Comparison of ENCODE assay signal across 8 cellular contexts in the genomic region with DNA sequence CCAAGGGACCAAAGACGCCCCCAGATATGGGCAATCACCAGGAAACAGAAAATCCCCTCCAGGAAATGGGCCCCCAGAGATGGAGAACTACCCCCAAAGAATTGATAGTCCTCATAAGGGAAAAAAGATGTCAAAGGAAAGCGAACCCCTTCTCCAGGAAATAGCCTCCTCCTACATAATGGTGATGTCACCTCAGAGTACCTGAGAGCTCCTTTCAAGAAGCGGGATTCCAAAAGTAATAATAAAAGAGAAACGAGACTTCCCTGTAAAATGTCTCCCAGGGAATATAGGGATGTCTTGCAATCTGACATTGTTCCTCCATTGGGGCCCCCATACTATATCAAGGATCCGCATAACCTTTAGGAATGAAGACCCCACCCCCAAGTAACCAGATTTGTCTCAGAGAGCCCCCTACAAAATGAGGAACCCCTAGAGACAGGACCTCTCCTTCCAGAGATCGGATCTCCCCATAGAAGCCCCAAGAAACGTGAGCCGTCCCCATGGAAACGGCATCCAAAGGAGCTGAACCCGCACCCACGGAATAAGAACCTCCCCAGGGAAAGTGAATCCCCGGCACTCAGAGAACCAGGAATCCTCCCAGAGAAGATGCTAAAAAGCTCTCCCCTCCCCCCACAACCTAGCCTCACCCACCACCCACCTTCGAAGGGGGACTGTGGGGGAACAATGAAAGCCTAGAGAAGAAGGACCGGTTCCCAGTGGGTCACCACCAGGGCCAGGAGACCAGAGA. TPM values are rescaled to one million over a fixed set of nuclear protein-coding genes. Genes with fewer than 3 reads are reported as not detected.
DNase-seq lines count a peak whose midpoint lies in the region; ATAC-seq, FAIRE-seq and TF ChIP-seq lines count a peak whose summit lies in the region.

No MANE protein-coding gene starts in this region.

- H2BK5ac ChIP-seq in mesendoderm (ENCODE audit: low read length): no peak overlapping the region

- no peak overlapping the region for H4K5ac ChIP-seq in mesendoderm (ENCODE audit: low read length)

- H2BK120ac ChIP-seq in mesendoderm (ENCODE audit: low read depth, low read length): no peak overlapping the region

- no peak overlapping the region for H4K8ac ChIP-seq in mesendoderm (ENCODE audit: low read depth, low read length)

- H3K9ac ChIP-seq in GM12878 (ENCODE audit: control insufficient read depth, insufficient read depth, low read length) (peak overlapping the region; percentile 53), mesendoderm (ENCODE audit: low read length) (peak overlapping the region; percentile 64)

- H3K79me2 ChIP-seq in GM12878 (ENCODE audit: control insufficient read depth, insufficient read depth, low read length): peaks cover 13% of the 10 kb centered on the region
- peaks cover 3% of the 10 kb centered on the region for H3K79me2 ChIP-seq in mesendoderm (ENCODE audit: control insufficient read depth, insufficient read depth, low read length)

- CTCF ChIA-PET in A673 (lab: Charles Lee): interaction anchor here (0.6 to 1.1 kb wide), 2 partner anchors 150 to 151 kb away, joined by 3 to 4 read pairs; partner anchors contain the start of gene DNM2
- CTCF ChIA-PET in GM12878 (lab: Yijun Ruan, JAX): interaction anchor here (0.9 to 5.2 kb wide), 14 partner anchors 13 to 152 kb away, joined by 3 to 35 read pairs (median 4); partner anchors contain the start of genes ATG4D and QTRT1

- no peaks in the 10 kb centered on the region for H3K79me1 ChIP-seq in mesendoderm (ENCODE audit: low read length)

- POLR2A ChIA-PET in A673 (lab: Charles Lee; ENCODE audit: low non-redundant PET) (no interaction called here), GM12878 (lab: Charles Lee) (interaction anchor here (0.5 to 1.8 kb wide), 17 partner anchors 24 to 466 kb away, joined by 3 to 11 read pairs (median 3); partner anchors contain the start of genes ATG4D, CDC37, ICAM5 and PDE4A)

- no peak overlapping the region for H3K18ac ChIP-seq in mesendoderm (ENCODE audit: low read length)

- H4K20me1 ChIP-seq in GM12878 (ENCODE audit: control insufficient read depth, insufficient read depth): no peaks in the 10 kb centered on the region

- H3K56ac ChIP-seq in mesendoderm (ENCODE audit: low read length): peak overlapping the region; percentile 84

- H3K23ac ChIP-seq in mesendoderm (ENCODE audit: low read length): no peak overlapping the region

- no peak overlapping the region for H2AK5ac ChIP-seq in mesendoderm (ENCODE audit: low read length)

- SMC1A ChIA-PET in GM12878 (lab: Charles Lee; ENCODE audit: uncharacterized antibody, unreplicated experiment): interaction anchor here (0.6 to 2.4 kb wide), 7 partner anchors 25 to 178 kb away, joined by 3 to 7 read pairs (median 3); partner anchors contain the start of gene CDC37

- H3K9me3 ChIP-seq in A673 (ENCODE audit: low read depth, low read length, poor library complexity, severe bottlenecking) (no peaks in the 10 kb centered on the region), HAP-1 (no peaks in the 10 kb centered on the region), GM12878 (replicated peaks; ENCODE audit: control insufficient read depth, insufficient read depth, low read length) (no peaks in the 10 kb centered on the region), aorta (ENCODE audit: control insufficient read depth, low read length) (no peaks in the 10 kb centered on the region)

- no peak for TF ChIP-seq EP300 in GM12878 (IDR thresholded peaks at IDR 0.05; ENCODE audit: borderline replicate concordance in 1 of 2, control insufficient read depth in 1 of 2, low read depth in 2 of 2, low read length in 2 of 2)

- no peak for TF ChIP-seq RAD21 in GM12878 (IDR thresholded peaks at IDR 0.05; ENCODE audit: insufficient read depth, low read depth, low read length)

- WGBS in GM12878 (ENCODE audit: insufficient coverage, insufficient replicate concordance, low lambda C conversion rate, missing lambda C conversion rate): 0% methylated on average over 14 of the region's 14 CpGs
- WGBS in mesendoderm (ENCODE audit: extremely low coverage, insufficient coverage, low lambda C conversion rate): no CpG with 5 or more reads among the region's 14 CpGs
- WGBS in aorta, 2 donors: 24 to 31% methylated on average over 14 of the region's 14 CpGs

- peak; percentile 53 for DNase-seq in A673 (ENCODE audit: low spot score)
- no peak for DNase-seq in HAP-1 (ENCODE audit: low spot score in 2 of 2)
- no peak for DNase-seq in GM12878 (ENCODE audit: low read depth, low spot score)
- DNase-seq in mesendoderm: peak; percentile 27
- DNase-seq in aorta: no peak
- no peak for DNase-seq in midbrain (lab: John Stamatoyannopoulos, UW)

- H2AFZ ChIP-seq in GM12878 (ENCODE audit: control insufficient read depth, low read depth, low read length): peak overlapping the region; percentile 59

- peak overlapping the region; percentile 78 for H3K4me3 ChIP-seq in A673 (ENCODE audit: low read depth, low read length, poor library complexity, severe bottlenecking)
- peak overlapping the region; percentile 49 for H3K4me3 ChIP-seq in HAP-1
- H3K4me3 ChIP-seq in GM12878: peak overlapping the region; percentile 80
- H3K4me3 ChIP-seq in mesendoderm (ENCODE audit: low read length): no peak overlapping the region
- peak overlapping the region; percentile 75 to 88 for H3K4me3 ChIP-seq in aorta (ENCODE audit: low read length in 2 of 2)

- H3K4me1 ChIP-seq in A673 (ENCODE audit: insufficient read depth, low read length, poor library complexity, severe bottlenecking) (peaks cover 36% of the 10 kb centered on the region), HAP-1 (peaks cover 24% of the 10 kb centered on the region), GM12878 (ENCODE audit: control insufficient read depth, insufficient read depth, low read length) (peaks cover 23% of the 10 kb centered on the region), mesendoderm (ENCODE audit: control insufficient read depth, low read depth, low read length) (peaks cover 2% of the 10 kb centered on the region), aorta (ENCODE audit: control insufficient read depth in 1 of 2, insufficient read depth in 2 of 2, low read length in 2 of 2) (no peaks in the 10 kb centered on the region)

- peaks cover 4% of the 10 kb centered on the region for H3K36me3 ChIP-seq in A673 (ENCODE audit: insufficient read depth, low read length, poor library complexity, severe bottlenecking)
- peaks cover 20% of the 10 kb centered on the region for H3K36me3 ChIP-seq in HAP-1 (replicated peaks)
- peaks cover 0 to 1% of the 10 kb centered on the region in 2 experiments; a peak in 1 of 4 replicates for H3K36me3 ChIP-seq in GM12878 (ENCODE audit: control insufficient read depth in 2 of 2, insufficient read depth in 2 of 2, low read length in 1 of 2)
- no peaks in the 10 kb centered on the region for H3K36me3 ChIP-seq in mesendoderm (ENCODE audit: control insufficient read depth, insufficient read depth, low read length)
- H3K36me3 ChIP-seq in aorta (ENCODE audit: control insufficient read depth in 1 of 2, insufficient read depth in 2 of 2, low read length in 1 of 2): no peaks in the 10 kb centered on the region

- intact Hi-C loops in A673 (cut with micrococcal nuclease; ENCODE audit: unreplicated experiment) (loop anchor here (5.0 kb wide), 5 partner anchors 66 to 151 kb away; partner anchors contain the start of genes ILF3 and KEAP1), GM12878 (cut with micrococcal nuclease; ENCODE audit: unreplicated experiment) (loop anchor here (2.0 to 5.0 kb wide), 3 partner anchors 65 to 166 kb away; partner anchors contain the start of genes CDC37, ILF3 and KEAP1), aorta (cut with DNase I) (loop anchor here in 1 of 2 donors (5.0 kb wide), 2 partner anchors 66 to 91 kb away; partner anchors contain the start of gene KEAP1)

- no peak overlapping the region for H2BK15ac ChIP-seq in mesendoderm (replicated peaks; ENCODE audit: low read depth)

- in situ Hi-C loops in HAP-1 (cut with MboI; ENCODE audit: low sequenced_read_pairs) (no loop called here), GM12878 (cut with MboI) (loop anchor here (5.0 kb wide), 1 partner anchor 156 kb away; no protein-coding TSS in a partner anchor)

- no TSS peak for BruUV-seq in A673 (replicated peaks; lab: Mats Ljungman, UMichigan)
- no TSS peak for BruUV-seq in GM12878 (replicated peaks; lab: Mats Ljungman, UMichigan)

- no peak for TF ChIP-seq POLR2A in GM12878 (IDR thresholded peaks at IDR 0.05; ENCODE audit: low read depth, low read length)

- H3K4me2 ChIP-seq in GM12878 (ENCODE audit: control insufficient read depth, insufficient read depth) (peak overlapping the region; percentile 93), mesendoderm (ENCODE audit: low read length) (peak overlapping the region; percentile 93)

- FAIRE-seq in GM12878 (lab: Jason Lieb, UNC): no peak

- TF ChIP-seq CTCF in A673 (conservative IDR thresholded peaks at IDR 0.05; ENCODE audit: low read depth, low read length) (no peak), GM12878 (IDR thresholded peaks at IDR 0.05 in 2 of 3, conservative IDR thresholded peaks at IDR 0.05 in 1 of 3; ENCODE audit: control insufficient read depth in 2 of 3, extremely low read depth in 1 of 3, insufficient read depth in 1 of 3, low read depth in 3 of 3, low read length in 3 of 3) (no peak)

- no peak overlapping the region for H3K4ac ChIP-seq in mesendoderm (ENCODE audit: low read depth, low read length)

- ATAC-seq in GM12878 (no peak), aorta (ENCODE audit: low FRiP score) (no peak), HG03159 (IDR thresholded peaks at IDR 0.05; ENCODE audit: unreplicated experiment) (no peak), HG03354 (IDR thresholded peaks at IDR 0.05; ENCODE audit: poor library complexity, severe bottlenecking, unreplicated experiment) (no peak)

- H3K27ac ChIP-seq in A673 (ENCODE audit: low read depth, low read length, poor library complexity, severe bottlenecking) (peak overlapping the region; percentile 42), GM12878 (ENCODE audit: control insufficient read depth, insufficient read depth) (peak overlapping the region; percentile 88), mesendoderm (ENCODE audit: low read depth, low read length) (no peak overlapping the region), aorta (ENCODE audit: low read depth in 1 of 2, low read length in 2 of 2) (peak overlapping the region in 1 of 2 donors; percentile 38)

- H3K27me3 ChIP-seq in A673 (replicated peaks; ENCODE audit: insufficient read depth, low read depth, low read length, poor library complexity) (no peaks in the 10 kb centered on the region), HAP-1 (ENCODE audit: low read depth) (no peaks in the 10 kb centered on the region), GM12878 (replicated peaks in 1 of 2; ENCODE audit: control insufficient read depth in 2 of 2, insufficient read depth in 2 of 2, low read length in 1 of 2) (no peaks in the 10 kb centered on the region), mesendoderm (ENCODE audit: insufficient read depth, low read length, poor library complexity) (no peaks in the 10 kb centered on the region), aorta (ENCODE audit: control insufficient read depth in 1 of 2, insufficient read depth in 2 of 2, low read length in 1 of 2) (no peaks in the 10 kb centered on the region)

- RAD21 ChIA-PET in GM12878 (lab: Charles Lee; ENCODE audit: unreplicated experiment): interaction anchor here (0.9 to 3.3 kb wide), 8 partner anchors 15 to 156 kb away, joined by 3 to 16 read pairs (median 4); partner anchors contain the start of gene ATG4D

RNA-seq across cellular contexts. Expression of gene CDKN2D, which starts 0.9 kb away (rescaled TPM):
- total RNA-seq in A673 (2021) (12.7 and 14.6 TPM in 2 replicates), GM12878 (2014; rRNA removed) (3.4 TPM in 2 replicates), GM12878 (2014; rRNA removed; fragmentation: Illumina TruSeq; extraction: Trizol) (7.6 and 8.5 TPM in 2 replicates), GM12878 (2021) (10.2 and 11.0 TPM in 2 replicates), aorta (10 to 100 TPM; 11.8 to 19.2 TPM)
- total RNA-seq in GM12878 (2013; cell fraction: nucleolus; rRNA removed): 1.3 and 1.9 TPM in 2 replicates
- polyA plus RNA-seq in GM12878 (2011; ENCODE audit: low read depth): 4.1 TPM
- polyA plus RNA-seq in GM12878 (2011; rRNA removed) (11.9 and 17.0 TPM in 2 replicates), GM12878 (2014; fragmentation: Illumina TruSeq; extraction: Trizol) (3.6 and 5.2 TPM in 2 replicates), GM12878 (2014; fragmentation: Nextera tagmentation; extraction: Ambion mirVana) (1 to 10 TPM in 1 of 2 experiments, under 1 TPM in 1; 0.53 to 4.9 TPM), GM12878 (2014; rRNA removed) (17.2 and 18.0 TPM in 2 replicates), GM12878 (2016; fragmentation: Nextera tagmentation; extraction: Ambion mirVana) (1 to 10 TPM; 5.9 to 9.3 TPM), aorta (10 to 100 TPM; 17.9 to 23.0 TPM)
- 19.5 and 28.1 TPM in 2 replicates for polyA plus RNA-seq in GM12878 (2011; cell fraction: cytosol; rRNA removed)
- 11.9 and 14.9 TPM in 2 replicates for polyA plus RNA-seq in GM12878 (2011; cell fraction: nucleus; rRNA removed)
- polyA plus RNA-seq in GM12878 (2012): 11.9 and 14.9 TPM in 2 replicates
- 5.3 and 8.3 TPM in 2 replicates for polyA minus RNA-seq in GM12878 (2011; rRNA and poly(A)+ RNA removed)
- 2.9 and 5.2 TPM in 2 replicates for polyA minus RNA-seq in GM12878 (2011; cell fraction: cytosol; rRNA and poly(A)+ RNA removed)
- polyA minus RNA-seq in GM12878 (2011; cell fraction: nucleus; rRNA and poly(A)+ RNA removed): 1.7 and 1.8 TPM in 2 replicates
- polyA plus RNA-seq in mesendoderm (2013, experiment 1 of 2): 0.93 TPM
- 1.1 TPM for polyA plus RNA-seq in mesendoderm (2013, experiment 2 of 2)

RNA-seq across cellular contexts. Expression of gene KRI1, which starts 2.1 kb away (rescaled TPM):
- total RNA-seq in A673 (2021) (45.2 and 47.8 TPM in 2 replicates), GM12878 (2014; rRNA removed) (25.3 and 31.0 TPM in 2 replicates), GM12878 (2014; rRNA removed; fragmentation: Illumina TruSeq; extraction: Trizol) (17.6 and 21.0 TPM in 2 replicates), GM12878 (2021) (32.7 and 36.2 TPM in 2 replicates), aorta (10 to 100 TPM; 15.8 to 18.9 TPM)
- 18.6 and 20.9 TPM in 2 replicates for total RNA-seq in GM12878 (2013; cell fraction: nucleolus; rRNA removed)
- 10.2 TPM for polyA plus RNA-seq in GM12878 (2011; ENCODE audit: low read depth)
- polyA plus RNA-seq in GM12878 (2011; rRNA removed) (17.2 and 17.4 TPM in 2 replicates), GM12878 (2014; fragmentation: Illumina TruSeq; extraction: Trizol) (21.9 and 24.7 TPM in 2 replicates), GM12878 (2014; fragmentation: Nextera tagmentation; extraction: Ambion mirVana) (1 to 10 TPM in 1 of 2 experiments, under 1 TPM in 1; 0.98 to 3.4 TPM), GM12878 (2014; rRNA removed) (42.5 and 42.6 TPM in 2 replicates), GM12878 (2016; fragmentation: Nextera tagmentation; extraction: Ambion mirVana) (10 to 100 TPM; 24.7 to 27.4 TPM), aorta (10 to 100 TPM in 1 of 2 donors, 1 to 10 TPM in 1; 6.4 to 41.0 TPM)
- 12.3 and 17.7 TPM in 2 replicates for polyA plus RNA-seq in GM12878 (2011; cell fraction: cytosol; rRNA removed)
- polyA plus RNA-seq in GM12878 (2011; cell fraction: nucleus; rRNA removed): 43.9 and 57.1 TPM in 2 replicates
- 18.6 and 27.4 TPM in 2 replicates for polyA plus RNA-seq in GM12878 (2012)
- polyA minus RNA-seq in GM12878 (2011; rRNA and poly(A)+ RNA removed): 5.3 and 7.0 TPM in 2 replicates
- polyA minus RNA-seq in GM12878 (2011; cell fraction: cytosol; rRNA and poly(A)+ RNA removed): 8.0 and 9.6 TPM in 2 replicates
- polyA minus RNA-seq in GM12878 (2011; cell fraction: nucleus; rRNA and poly(A)+ RNA removed): 12.5 and 24.5 TPM in 2 replicates
- 32.6 TPM for polyA plus RNA-seq in mesendoderm (2013, experiment 1 of 2)
- 31.2 TPM for polyA plus RNA-seq in mesendoderm (2013, experiment 2 of 2)

RNA-seq across cellular contexts. Expression of gene AP1M2, which starts 19.2 kb away (rescaled TPM):
- total RNA-seq in A673 (2021) (2.5 and 2.8 TPM in 2 replicates), GM12878 (2014; rRNA removed) (not detected in 2 replicates), GM12878 (2014; rRNA removed; fragmentation: Illumina TruSeq; extraction: Trizol) (not detected in 2 replicates), GM12878 (2021) (0.21 and 0.72 TPM in 2 replicates), aorta (not detected)
- total RNA-seq in GM12878 (2013; cell fraction: nucleolus; rRNA removed): not detected in 2 replicates
- polyA plus RNA-seq in GM12878 (2011; ENCODE audit: low read depth): not detected
- polyA plus RNA-seq in GM12878 (2011; rRNA removed) (not detected in 2 replicates), GM12878 (2014; fragmentation: Illumina TruSeq; extraction: Trizol) (not detected in 2 replicates), GM12878 (2014; fragmentation: Nextera tagmentation; extraction: Ambion mirVana) (not detected), GM12878 (2014; rRNA removed) (not detected in 2 replicates), GM12878 (2016; fragmentation: Nextera tagmentation; extraction: Ambion mirVana) (not detected), aorta (10 to 100 TPM in 1 of 2 donors, under 1 TPM in 1; 0.05 to 15.0 TPM)
- polyA plus RNA-seq in GM12878 (2011; cell fraction: cytosol; rRNA removed): not detected in 2 replicates
- polyA plus RNA-seq in GM12878 (2011; cell fraction: nucleus; rRNA removed): not detected in 2 replicates
- polyA plus RNA-seq in GM12878 (2012): not detected in 2 replicates
- not detected in 2 replicates for polyA minus RNA-seq in GM12878 (2011; rRNA and poly(A)+ RNA removed)
- 1.3 and 2.1 TPM in 2 replicates for polyA minus RNA-seq in GM12878 (2011; cell fraction: cytosol; rRNA and poly(A)+ RNA removed)
- 0.48 TPM in 1 of 2 replicates, not detected in the other for polyA minus RNA-seq in GM12878 (2011; cell fraction: nucleus; rRNA and poly(A)+ RNA removed)
- 50.3 TPM for polyA plus RNA-seq in mesendoderm (2013, experiment 1 of 2)
- polyA plus RNA-seq in mesendoderm (2013, experiment 2 of 2): 50.0 TPM

RNA-seq across cellular contexts. Expression of gene ATG4D, which starts 24.2 kb away (rescaled TPM):
- total RNA-seq in A673 (2021) (52.1 and 57.1 TPM in 2 replicates), GM12878 (2014; rRNA removed) (15.6 and 16.8 TPM in 2 replicates), GM12878 (2014; rRNA removed; fragmentation: Illumina TruSeq; extraction: Trizol) (8.1 and 8.4 TPM in 2 replicates), GM12878 (2021) (24.2 and 24.3 TPM in 2 replicates), aorta (10 to 100 TPM; 14.0 to 17.2 TPM)
- 11.7 and 13.3 TPM in 2 replicates for total RNA-seq in GM12878 (2013; cell fraction: nucleolus; rRNA removed)
- polyA plus RNA-seq in GM12878 (2011; ENCODE audit: low read depth): 7.4 TPM
- polyA plus RNA-seq in GM12878 (2011; rRNA removed) (7.9 and 14.5 TPM in 2 replicates), GM12878 (2014; fragmentation: Illumina TruSeq; extraction: Trizol) (1.2 and 7.7 TPM in 2 replicates), GM12878 (2014; fragmentation: Nextera tagmentation; extraction: Ambion mirVana) (1 to 10 TPM in 1 of 2 experiments, under 1 TPM in 1; 0.39 to 2.3 TPM), GM12878 (2014; rRNA removed) (26.7 and 28.7 TPM in 2 replicates), GM12878 (2016; fragmentation: Nextera tagmentation; extraction: Ambion mirVana) (10 to 100 TPM; 12.4 to 14.6 TPM), aorta (10 to 100 TPM; 17.7 to 42.6 TPM)
- polyA plus RNA-seq in GM12878 (2011; cell fraction: cytosol; rRNA removed): 20.2 and 26.1 TPM in 2 replicates
- 45.2 and 57.3 TPM in 2 replicates for polyA plus RNA-seq in GM12878 (2011; cell fraction: nucleus; rRNA removed)
- 17.3 and 23.3 TPM in 2 replicates for polyA plus RNA-seq in GM12878 (2012)
- 10.1 and 22.5 TPM in 2 replicates for polyA minus RNA-seq in GM12878 (2011; rRNA and poly(A)+ RNA removed)
- 6.4 and 9.4 TPM in 2 replicates for polyA minus RNA-seq in GM12878 (2011; cell fraction: cytosol; rRNA and poly(A)+ RNA removed)
- polyA minus RNA-seq in GM12878 (2011; cell fraction: nucleus; rRNA and poly(A)+ RNA removed): 10.0 and 14.4 TPM in 2 replicates
- 23.0 TPM for polyA plus RNA-seq in mesendoderm (2013, experiment 1 of 2)
- polyA plus RNA-seq in mesendoderm (2013, experiment 2 of 2): 23.3 TPM

RNA-seq across cellular contexts. Expression of gene S1PR5, which starts 50.6 kb away (rescaled TPM):
- total RNA-seq in A673 (2021) (0.41 and 1.1 TPM in 2 replicates), GM12878 (2014; rRNA removed) (0.11 TPM in 1 of 2 replicates, not detected in the other), GM12878 (2014; rRNA removed; fragmentation: Illumina TruSeq; extraction: Trizol) (0.14 TPM in 1 of 2 replicates, not detected in the other), GM12878 (2021) (not detected in 2 replicates), aorta (under 1 TPM; 0.39 to 0.99 TPM)
- total RNA-seq in GM12878 (2013; cell fraction: nucleolus; rRNA removed): not detected in 2 replicates
- not detected for polyA plus RNA-seq in GM12878 (2011; ENCODE audit: low read depth)
- polyA plus RNA-seq in GM12878 (2011; rRNA removed) (0.04 TPM in 1 of 2 replicates, not detected in the other), GM12878 (2014; fragmentation: Illumina TruSeq; extraction: Trizol) (not detected in 2 replicates), GM12878 (2014; fragmentation: Nextera tagmentation; extraction: Ambion mirVana) (not detected), GM12878 (2014; rRNA removed) (0.14 TPM in 1 of 2 replicates, not detected in the other), GM12878 (2016; fragmentation: Nextera tagmentation; extraction: Ambion mirVana) (not detected), aorta (1 to 10 TPM; 1.3 to 1.6 TPM)
- polyA plus RNA-seq in GM12878 (2011; cell fraction: cytosol; rRNA removed): 0.03 TPM in 1 of 2 replicates, not detected in the other
- polyA plus RNA-seq in GM12878 (2011; cell fraction: nucleus; rRNA removed): not detected in 2 replicates
- not detected in 2 replicates for polyA plus RNA-seq in GM12878 (2012)
- not detected in 2 replicates for polyA minus RNA-seq in GM12878 (2011; rRNA and poly(A)+ RNA removed)
- polyA minus RNA-seq in GM12878 (2011; cell fraction: cytosol; rRNA and poly(A)+ RNA removed): not detected in 2 replicates
- polyA minus RNA-seq in GM12878 (2011; cell fraction: nucleus; rRNA and poly(A)+ RNA removed): not detected in 2 replicates
- polyA plus RNA-seq in mesendoderm (2013, experiment 1 of 2): 2.4 TPM
- polyA plus RNA-seq in mesendoderm (2013, experiment 2 of 2): 2.4 TPM

Comparison
In these comparisons a context has a peak if more than half of its experiments do, and no peak if none do; other contexts are left out.
1. DNase-seq: peak in A673 (single experiment) and mesendoderm (single experiment); none in HAP-1 (0 of 2), GM12878 (single experiment), aorta (0 of 2) and midbrain (single experiment).